ENCODE assay signal across 9 cellular contexts in genomic region chrX:12956704-12957541, GRCh38. TPM values are rescaled to one million over a fixed set of nuclear protein-coding genes. Genes with fewer than 3 reads are reported as not detected.
A peak's percentile ranks its signal among the peaks of the same experiment; 100 is the strongest.
DNase-seq lines count a peak whose midpoint lies in the region; ATAC-seq and TF ChIP-seq lines count a peak whose summit lies in the region.
"Had no signal": no experiment of that assay in that cellular context is flagged by ENCODE, and none has a peak within 500 bp of the region (broad histone marks: within the 10 kb centered on the region; RNA-seq: fewer than 3 reads in every experiment).

No MANE protein-coding gene starts in this region.

- ATAC-seq in CD4-positive, alpha-beta T cell (ENCODE audit: poor library complexity), result peak; percentile 79
- ATAC-seq in GM19372 (IDR thresholded peaks at IDR 0.05; ENCODE audit: low read depth, unreplicated experiment) (peak; percentile 62), HG03342 (IDR thresholded peaks at IDR 0.05; ENCODE audit: unreplicated experiment) (peak; percentile 85), memory B cell (ENCODE audit: low read depth) (peak; percentile 85), aorta (ENCODE audit: low FRiP score) (peak; percentile 61)

- CTCF ChIA-PET in CD4-positive, alpha-beta T cell (lab: Charles Lee), result interaction anchor here (0.8 to 6.9 kb wide), 4 partner anchors 10 to 136 kb away, joined by 3 to 35 read pairs (median 10); no protein-coding TSS in a partner anchor

- no peaks in the 10 kb centered on the region for H3K27me3 Mint-ChIP-seq in CD4-positive, alpha-beta T cell
- H3K27me3 Mint-ChIP-seq in memory B cell (no peaks in the 10 kb centered on the region), endodermal cell (ENCODE audit: insufficient read depth) (no peaks in the 10 kb centered on the region)

- intact Hi-C loops in CD4-positive, alpha-beta T cell (cut with DNase I, micrococcal nuclease), result loop anchor here in 1 of 2 experiments (10.0 kb wide), 1 partner anchor 48 kb away; no protein-coding TSS in a partner anchor
- intact Hi-C loops in aorta (cut with DNase I), result no loop called here

- H3K9me3 Mint-ChIP-seq in CD4-positive, alpha-beta T cell, result no peaks in the 10 kb centered on the region
- no peaks in the 10 kb centered on the region for H3K9me3 Mint-ChIP-seq in memory B cell
- H3K9me3 Mint-ChIP-seq in endodermal cell, result peaks cover 75% of the 10 kb centered on the region

- 63 to 71% methylated on average over 9 of the region's 9 CpGs for WGBS in aorta, 2 donors
- 90% methylated on average over 6 of the region's 9 CpGs; no CpG with 5 or more reads in 1 of the 2 experiments for WGBS in endodermal cell (ENCODE audit: insufficient coverage in 1 of 2, insufficient read length in 1 of 2), 2 experiments

- no peaks in the 10 kb centered on the region for H3K27me3 ChIP-seq in CD4-positive, alpha-beta T cell (ENCODE audit: control insufficient read depth, insufficient read depth, low read length)
- H3K27me3 ChIP-seq in brain microvascular endothelial cell (replicated peaks) (no peaks in the 10 kb centered on the region), aorta (ENCODE audit: control insufficient read depth in 1 of 2, insufficient read depth in 2 of 2, low read length in 1 of 2) (no peaks in the 10 kb centered on the region), endodermal cell (ENCODE audit: control insufficient read depth, insufficient read depth, low read length, poor library complexity, severe bottlenecking) (no peaks in the 10 kb centered on the region)

- in situ Hi-C loops in SK-MEL-5 (cut with HindIII; ENCODE audit: low pct_unique_long_range_greater_than_20kb, low sequenced_read_pairs) (no loop called here), brain microvascular endothelial cell (cut with HindIII; ENCODE audit: low pct_ligation_motif_present, low sequenced_read_pairs) (no loop called here)

- H3K4me3 Mint-ChIP-seq in CD4-positive, alpha-beta T cell, result peak overlapping the region; percentile 89
- H3K4me3 Mint-ChIP-seq in memory B cell, result peak overlapping the region; percentile 79
- H3K4me3 Mint-ChIP-seq in endodermal cell, result no peak overlapping the region

- H3K36me3 Mint-ChIP-seq in CD4-positive, alpha-beta T cell (ENCODE audit: low read depth), result no peaks in the 10 kb centered on the region
- H3K36me3 Mint-ChIP-seq in memory B cell, result no peaks in the 10 kb centered on the region
- no peaks in the 10 kb centered on the region for H3K36me3 Mint-ChIP-seq in endodermal cell (ENCODE audit: low read depth)

- no peak overlapping the region for H3K9ac ChIP-seq in endodermal cell (ENCODE audit: extremely low read depth, low read length, poor library complexity, severe bottlenecking)

- peak overlapping the region; percentile 95 for H3K27ac Mint-ChIP-seq in CD4-positive, alpha-beta T cell
- H3K27ac Mint-ChIP-seq in memory B cell (peak overlapping the region; percentile 97), endodermal cell (no peak overlapping the region)

- H3K36me3 ChIP-seq in brain microvascular endothelial cell (replicated peaks), result no peaks in the 10 kb centered on the region
- H3K36me3 ChIP-seq in aorta (ENCODE audit: control insufficient read depth in 1 of 2, insufficient read depth in 2 of 2, low read length in 1 of 2), result no peaks in the 10 kb centered on the region
- H3K36me3 ChIP-seq in endodermal cell (ENCODE audit: control insufficient read depth, insufficient read depth, low read length), result no peaks in the 10 kb centered on the region

- H3K4me3 ChIP-seq in brain microvascular endothelial cell (ENCODE audit: low read depth, low read length) (no peak overlapping the region), aorta (ENCODE audit: low read length in 2 of 2) (no peak overlapping the region), endodermal cell (ENCODE audit: low read length) (no peak overlapping the region)

- H3K9me3 ChIP-seq in CD4-positive, alpha-beta T cell (ENCODE audit: control insufficient read depth, low read length), result no peaks in the 10 kb centered on the region
- H3K9me3 ChIP-seq in aorta (ENCODE audit: control insufficient read depth, low read length) (no peaks in the 10 kb centered on the region), endodermal cell (ENCODE audit: control insufficient read depth, low read length) (no peaks in the 10 kb centered on the region)

- peaks cover 88% of the 10 kb centered on the region for H3K4me1 Mint-ChIP-seq in CD4-positive, alpha-beta T cell (ENCODE audit: low read depth)
- H3K4me1 Mint-ChIP-seq in memory B cell (peaks cover 26% of the 10 kb centered on the region), endodermal cell (peaks cover 4% of the 10 kb centered on the region)

- POLR2A ChIA-PET in CD4-positive, alpha-beta T cell (lab: Charles Lee), result interaction anchor here (0.5 to 17.7 kb wide), 12 partner anchors 10 to 531 kb away, joined by 3 to 1050 read pairs (median 8); partner anchors contain the start of gene TMSB4X

- DNase-seq in CD4-positive, alpha-beta T cell, result peak in 7 of 10 experiments; percentile 38 to 59 (median 47)
- peak; percentile 37 for DNase-seq in SK-MEL-5 (ENCODE audit: low read depth, low spot score)
- no peak for DNase-seq in brain microvascular endothelial cell
- DNase-seq in memory B cell (ENCODE audit: low spot score in 2 of 2), result peak in 1 of 2 donors; percentile 46
- no peak for DNase-seq in aorta
- DNase-seq in endodermal cell, result no peak

- no peak for TF ChIP-seq CTCF in CD4-positive, alpha-beta T cell (IDR thresholded peaks at IDR 0.05)
- TF ChIP-seq CTCF in brain microvascular endothelial cell (IDR thresholded peaks at IDR 0.05; ENCODE audit: low read depth, low read length, missing control alignments) (no peak), endodermal cell (conservative IDR thresholded peaks at IDR 0.05) (no peak)

- H3K4me1 ChIP-seq in aorta (ENCODE audit: control insufficient read depth in 1 of 2, insufficient read depth in 2 of 2, low read length in 2 of 2) (no peaks in the 10 kb centered on the region), endodermal cell (ENCODE audit: control insufficient read depth, insufficient read depth, low read length) (no peaks in the 10 kb centered on the region)

- H3K27ac ChIP-seq in CD4-positive, alpha-beta T cell (ENCODE audit: low read depth, low read length), result peak overlapping the region; percentile 89
- H3K27ac ChIP-seq in brain microvascular endothelial cell (peak overlapping the region; percentile 96), aorta (ENCODE audit: low read depth in 1 of 2, low read length in 2 of 2) (peak overlapping the region in 1 of 2 donors; percentile 75), endodermal cell (ENCODE audit: low read depth, low read length) (no peak overlapping the region)

RNA-seq across cellular contexts. Expression of gene TMSB4X, which starts 18.0 kb away (rescaled TPM):
- 1,000 to 10,000 TPM; 2,621 to 2,738 TPM for total RNA-seq in CD4-positive, alpha-beta T cell
- not detected in 2 replicates for total RNA-seq in SK-MEL-5 (2014; rRNA removed; shearing (Covaris generic))
- polyA plus RNA-seq in SK-MEL-5 (2015; cell fraction: cytosol; rRNA removed), result 0.05 TPM in 1 of 2 replicates, not detected in the other
- polyA plus RNA-seq in SK-MEL-5 (2015; cell fraction: nucleus; rRNA removed), result not detected in 2 replicates
- total RNA-seq in aorta (1,000 to 10,000 TPM; 2,762 to 3,390 TPM), endodermal cell (1,000 to 10,000 TPM; 1,539 to 2,456 TPM)
- over 10,000 TPM in 1 of 2 donors, 1,000 to 10,000 TPM in 1; 8,938 to 17,543 TPM for polyA plus RNA-seq in aorta
- polyA plus RNA-seq in endodermal cell (2013, experiment 1 of 2), result 2,887 TPM
- 3,134 TPM for polyA plus RNA-seq in endodermal cell (2013, experiment 2 of 2)

RNA-seq across cellular contexts. Expression of gene TLR8, which starts 50.5 kb away (rescaled TPM):
- under 1 TPM; 0.08 TPM for total RNA-seq in CD4-positive, alpha-beta T cell
- total RNA-seq in SK-MEL-5 (2014; rRNA removed; shearing (Covaris generic)), result not detected in 2 replicates
- polyA plus RNA-seq in SK-MEL-5 (2015; cell fraction: cytosol; rRNA removed), result not detected in 2 replicates
- polyA plus RNA-seq in SK-MEL-5 (2015; cell fraction: nucleus; rRNA removed), result not detected in 2 replicates
- total RNA-seq in aorta (1 to 10 TPM; 3.3 to 7.0 TPM), endodermal cell (not detected)
- 1 to 10 TPM in 1 of 2 donors, under 1 TPM in 1; 0.51 to 1.6 TPM for polyA plus RNA-seq in aorta
- not detected for polyA plus RNA-seq in endodermal cell (2013, experiment 1 of 2)
- not detected for polyA plus RNA-seq in endodermal cell (2013, experiment 2 of 2)
- total RNA-seq: pulmonary artery endothelial cell had no signal

Comparison
In these comparisons a context has a peak if more than half of its experiments do, and no peak if none do; other contexts are left out.
1. DNase-seq: peak in CD4-positive, alpha-beta T cell (7 of 10) and SK-MEL-5 (single experiment); none in brain microvascular endothelial cell (single experiment), aorta (0 of 2) and endodermal cell (single experiment).
2. RNA of gene TMSB4X, which starts 18.0 kb away (total RNA-seq): 2,762 to 3,390 TPM in aorta, 2,621 to 2,738 TPM in CD4-positive, alpha-beta T cell and 1,539 to 2,456 TPM in endodermal cell; not detected in SK-MEL-5; every median in the first group is over 1,000 times any median in the second.
3. Peak in every context shown above with its lines, with median percentiles within 50 percentile points of each other: ATAC-seq.